ENCODE assay signal across 19 cellular contexts in genomic region chr1:204401747-204402146, GRCh38.
"Had no signal": no experiment of that assay in that cellular context is flagged by ENCODE, and none has a peak within 500 bp of the region (broad histone marks: within the 10 kb centered on the region; RNA-seq: fewer than 3 reads in every experiment).

No MANE protein-coding gene starts in this region.

- H3K36me3 ChIP-seq: prostate gland had no signal

- H3K9me3 ChIP-seq: prostate gland, right atrium auricular region, SJSA1, thyroid gland had no signal

- ATAC-seq: left cardiac atrium had no signal

- H3K27ac Mint-ChIP-seq: dendritic cell treated with granulocyte-macrophage colony-stimulating factor and Interleukin-4, amounts not matched to agents 40 ng/mL and 50 ng/mL, for 4 days; nephron progenitor cell had no signal

- H3K27me3 ChIP-seq: cardiac muscle cell, hepatocyte, right atrium auricular region, SJSA1, thyroid gland had no signal

- H3K27ac ChIP-seq: epithelial cell of prostate, hepatocyte, prostate gland, right atrium auricular region, SJSA1, thyroid gland had no signal

- H3K27me3 Mint-ChIP-seq: dendritic cell treated with granulocyte-macrophage colony-stimulating factor and Interleukin-4, amounts not matched to agents 40 ng/mL and 50 ng/mL, for 4 days had no signal

- H3K4me3 Mint-ChIP-seq: dendritic cell treated with granulocyte-macrophage colony-stimulating factor and Interleukin-4, amounts not matched to agents 40 ng/mL and 50 ng/mL, for 4 days; nephron progenitor cell had no signal

- H3K4me3 ChIP-seq: cardiac muscle cell, hepatocyte, prostate gland, right atrium auricular region, SJSA1, thyroid gland had no signal

- H3K4me1 ChIP-seq: prostate gland, SJSA1 had no signal

- H3K9me3 Mint-ChIP-seq: dendritic cell treated with granulocyte-macrophage colony-stimulating factor and Interleukin-4, amounts not matched to agents 40 ng/mL and 50 ng/mL, for 4 days; nephron progenitor cell had no signal

- DNase-seq: activated naive CD4-positive, alpha-beta T cell treated with anti-CD3 and anti-CD28 coated beads, Interleukin-2, amount 50 U/mL, for 16 hours; amniotic stem cell; effector memory CD4-positive, alpha-beta T cell; foreskin fibroblast; left cardiac atrium; nephron progenitor cell; occipital lobe; stimulated activated CD4-positive, alpha-beta T cell treated with anti-CD3 and anti-CD28 coated beads, Interleukin-12 subunit alpha, Interleukin-12 subunit beta, amount 100 ng/mL, for 4 hours; stimulated activated CD4-positive, alpha-beta T cell treated with anti-CD3 and anti-CD28 coated beads, Interleukin-1b, Interleukin-23, amount 100 ng/mL, for 48 hours; stimulated activated CD8-positive, alpha-beta memory T cell treated with anti-CD3 and anti-CD28 coated beads, Interleukin-4, amount 100 ng/mL, for 48 hours; stimulated activated naive CD4-positive, alpha-beta T cell treated with Interleukin-2 at 50 U/mL for 16 hours; thyroid gland had no signal
